13 cellular contexts compared by ENCODE assay signal in genomic region chr14:101853455-101854018, GRCh38.
A peak's percentile ranks its signal among the peaks of the same experiment; 100 is the strongest.
DNase-seq lines count a peak whose midpoint lies in the region; ATAC-seq and TF ChIP-seq lines count a peak whose summit lies in the region.
"Had no signal": no experiment of that assay in that cellular context is flagged by ENCODE, and none has a peak within 500 bp of the region (broad histone marks: within the 10 kb centered on the region; RNA-seq: fewer than 3 reads in every experiment).

No MANE protein-coding gene starts in this region.

- WGBS in heart left ventricle, 4 donors, result 54 to 73% (median 60%) methylated on average over 15 of the region's 15 CpGs

- peak overlapping the region; percentile 83 for H3K4me3 Mint-ChIP-seq in T-helper 17 cell

- H3K27me3 ChIP-seq in heart left ventricle (no peaks in the 10 kb centered on the region), right atrium auricular region (no peaks in the 10 kb centered on the region), lower lobe of right lung (ENCODE audit: low read depth) (no peaks in the 10 kb centered on the region), upper lobe of right lung (no peaks in the 10 kb centered on the region), tibial artery (no peaks in the 10 kb centered on the region)

- TF ChIP-seq POLR2A in heart left ventricle (IDR thresholded peaks at IDR 0.05), result no peak

- H3K9me3 ChIP-seq in heart left ventricle (no peaks in the 10 kb centered on the region), right atrium auricular region (no peaks in the 10 kb centered on the region), T-helper 17 cell (ENCODE audit: control insufficient read depth, low read length, poor library complexity, severe bottlenecking) (no peaks in the 10 kb centered on the region), lower lobe of right lung (no peaks in the 10 kb centered on the region), upper lobe of right lung (no peaks in the 10 kb centered on the region), tibial artery (no peaks in the 10 kb centered on the region)

- TF ChIP-seq CTCF in heart left ventricle (IDR thresholded peaks at IDR 0.05), result no peak
- TF ChIP-seq CTCF in right atrium auricular region (IDR thresholded peaks at IDR 0.05), result no peak
- TF ChIP-seq CTCF in lower lobe of right lung (IDR thresholded peaks at IDR 0.05), result no peak
- TF ChIP-seq CTCF in upper lobe of right lung (IDR thresholded peaks at IDR 0.05), result no peak
- TF ChIP-seq CTCF in tibial artery (IDR thresholded peaks at IDR 0.05), result no peak

- intact Hi-C loops in heart left ventricle (cut with DNase I) (no loop called here), lower lobe of right lung (cut with DNase I) (no loop called here), upper lobe of right lung (cut with DNase I) (no loop called here), tibial artery (cut with DNase I; ENCODE audit: low total_unique reads) (no loop called here)

- DNase-seq in heart left ventricle (no peak), right atrium auricular region (ENCODE audit: low spot score) (no peak), T-helper 17 cell (no peak), lower lobe of right lung (no peak), upper lobe of right lung (no peak), tibial artery (no peak), SKM-1 (lab: John Stamatoyannopoulos, UW; ENCODE audit: unreplicated experiment) (no peak)
- DNase-seq in stimulated activated naive CD4-positive, alpha-beta T cell (lab: John Stamatoyannopoulos, UW), result no peak
- DNase-seq: head of caudate nucleus, NCI-H1436, NCI-H69, SHP77 treated with DMSO at 0.1 percent for 48 hours had no signal

- ATAC-seq in heart left ventricle, result peak; percentile 15 to 43 (median 26)
- ATAC-seq in T-helper 17 cell, result no peak
- peak; percentile 23 to 47 for ATAC-seq in lower lobe of right lung
- peak; percentile 59 for ATAC-seq in upper lobe of right lung

- H3K36me3 ChIP-seq in heart left ventricle (peaks cover 0 to 20% (median 14%) of the 10 kb centered on the region in 9 donors), right atrium auricular region (peaks cover 5% of the 10 kb centered on the region), lower lobe of right lung (peaks cover 17% of the 10 kb centered on the region), upper lobe of right lung (peaks cover 13% of the 10 kb centered on the region), tibial artery (peaks cover 0 to 11% (median under 1%) of the 10 kb centered on the region in 3 donors)

- H3K36me3 Mint-ChIP-seq in T-helper 17 cell (ENCODE audit: low read depth), result peaks cover 2% of the 10 kb centered on the region

- H3K4me1 Mint-ChIP-seq in T-helper 17 cell, result peaks cover 68% of the 10 kb centered on the region

- H3K27me3 Mint-ChIP-seq in T-helper 17 cell, result no peaks in the 10 kb centered on the region

- peak overlapping the region; percentile 95 for H3K27ac Mint-ChIP-seq in T-helper 17 cell

- H3K4me3 ChIP-seq in heart left ventricle, result no peak overlapping the region
- H3K4me3 ChIP-seq in right atrium auricular region, result no peak overlapping the region
- no peak overlapping the region for H3K4me3 ChIP-seq in lower lobe of right lung
- no peak overlapping the region for H3K4me3 ChIP-seq in upper lobe of right lung
- no peak overlapping the region for H3K4me3 ChIP-seq in tibial artery

- H3K27ac ChIP-seq in heart left ventricle (peak overlapping the region in 11 of 12 donors; percentile 31 to 85 (median 60)), right atrium auricular region (no peak overlapping the region), lower lobe of right lung (peak overlapping the region; percentile 47), upper lobe of right lung (no peak overlapping the region), tibial artery (no peak overlapping the region)
- H3K27ac ChIP-seq: parathyroid adenoma had no signal

- H3K4me1 ChIP-seq in heart left ventricle, result peaks cover 5 to 96% (median 78%) of the 10 kb centered on the region in 12 donors
- peaks cover 0 to 47% of the 10 kb centered on the region in 2 donors for H3K4me1 ChIP-seq in right atrium auricular region
- peaks cover 74% of the 10 kb centered on the region for H3K4me1 ChIP-seq in lower lobe of right lung
- peaks cover 58% of the 10 kb centered on the region for H3K4me1 ChIP-seq in upper lobe of right lung
- peaks cover 0 to 12% (median 2%) of the 10 kb centered on the region in 4 donors for H3K4me1 ChIP-seq in tibial artery
- H3K4me1 ChIP-seq: parathyroid adenoma had no signal

Comparison
In these comparisons a context has a peak if more than half of its experiments do, and no peak if none do; other contexts are left out.
1. H3K27ac ChIP-seq: peak in heart left ventricle (11 of 12) and lower lobe of right lung (single experiment); none in right atrium auricular region (0 of 2), upper lobe of right lung (single experiment) and tibial artery (0 of 2).